Comparison of ENCODE assay signal across 17 cellular contexts in genomic region chr4:170248576-170248975, GRCh38.
A peak's percentile ranks its signal among the peaks of the same experiment; 100 is the strongest.
DNase-seq lines count a peak whose midpoint lies in the region; ATAC-seq and TF ChIP-seq lines count a peak whose summit lies in the region.
"Had no signal": no experiment of that assay in that cellular context is flagged by ENCODE, and none has a peak within 500 bp of the region (broad histone marks: within the 10 kb centered on the region; RNA-seq: fewer than 3 reads in every experiment).

No MANE protein-coding gene starts in this region.

- intact Hi-C loops in A673 (cut with micrococcal nuclease; ENCODE audit: unreplicated experiment): no loop called here

- H3K9me3 ChIP-seq in smooth muscle cell (replicated peaks; ENCODE audit: low read depth): no peaks in the 10 kb centered on the region
- no peaks in the 10 kb centered on the region for H3K9me3 ChIP-seq in A673 (ENCODE audit: low read depth, low read length, poor library complexity, severe bottlenecking)
- H3K9me3 ChIP-seq: MG63 had no signal

- peak overlapping the region; percentile 39 for H3K4me2 ChIP-seq in smooth muscle cell
- H3K4me2 ChIP-seq: GM23338 had no signal

- no peaks in the 10 kb centered on the region for H3K36me3 ChIP-seq in smooth muscle cell (ENCODE audit: low read depth)
- no peaks in the 10 kb centered on the region for H3K36me3 ChIP-seq in A673 (ENCODE audit: insufficient read depth, low read length, poor library complexity, severe bottlenecking)
- H3K36me3 ChIP-seq: MG63 had no signal

- no peak overlapping the region for H3K27ac ChIP-seq in foreskin keratinocyte
- H3K27ac ChIP-seq in smooth muscle cell (ENCODE audit: low read depth): peak overlapping the region; percentile 67
- H3K27ac ChIP-seq in A673 (ENCODE audit: low read depth, low read length, poor library complexity, severe bottlenecking): no peak overlapping the region

- H3K9ac ChIP-seq in smooth muscle cell (ENCODE audit: low read depth): peak overlapping the region; percentile 27

- peak; percentile 76 for DNase-seq in HT1080 (ENCODE audit: low read depth)
- peak; percentile 30 for DNase-seq in amniotic epithelial cell (ENCODE audit: low read depth)
- peak; percentile 42 to 70 for DNase-seq in foreskin keratinocyte
- no peak for DNase-seq in smooth muscle cell (lab: John Stamatoyannopoulos, UW; ENCODE audit: unreplicated experiment)
- no peak for DNase-seq in stimulated activated CD4-positive, alpha-beta T cell treated with anti-CD3 and anti-CD28 coated beads, Interleukin-15, amount 100 ng/mL, for 24 hours
- DNase-seq in activated CD4-positive, CD25-positive, alpha-beta regulatory T cell treated with anti-CD3 and anti-CD28 coated beads, Interleukin-2, amount 50 U/mL, for 72 hours: no peak
- DNase-seq in A673 (ENCODE audit: low spot score): no peak
- DNase-seq: CD4-positive, CD25-positive, alpha-beta regulatory T cell; DMS79 treated with DMSO at 0.1 percent for 48 hours; MG63; NCI-H1092; NCI-H2081 treated with DMSO at 0.1 percent for 48 hours; NCI-H510A treated with DMSO at 0.1 percent for 48 hours; SHP77 had no signal

- peaks cover 31% of the 10 kb centered on the region for H3K4me1 ChIP-seq in foreskin keratinocyte
- peaks cover 5% of the 10 kb centered on the region for H3K4me1 ChIP-seq in smooth muscle cell (ENCODE audit: low read depth)
- no peaks in the 10 kb centered on the region for H3K4me1 ChIP-seq in A673 (ENCODE audit: insufficient read depth, low read length, poor library complexity, severe bottlenecking)

- no TSS peak for BruUV-seq in A673 (replicated peaks; lab: Mats Ljungman, UMichigan)

- CTCF ChIA-PET in A673 (lab: Charles Lee): no interaction called here

- no peaks in the 10 kb centered on the region for H4K20me1 ChIP-seq in smooth muscle cell (ENCODE audit: low read depth)

- H2AFZ ChIP-seq in smooth muscle cell (ENCODE audit: low read depth): no peak overlapping the region
- H2AFZ ChIP-seq: GM23338 had no signal

- TF ChIP-seq CTCF in foreskin keratinocyte (conservative IDR thresholded peaks at IDR 0.05): no peak
- TF ChIP-seq CTCF in smooth muscle cell (IDR thresholded peaks at IDR 0.05; ENCODE audit: borderline replicate concordance, insufficient read depth, poor library complexity, severe bottlenecking): no peak
- no peak for TF ChIP-seq CTCF in A673 (conservative IDR thresholded peaks at IDR 0.05; ENCODE audit: low read depth, low read length)

- no peaks in the 10 kb centered on the region for H3K79me2 ChIP-seq in smooth muscle cell (ENCODE audit: low read depth)

- no peaks in the 10 kb centered on the region for H3K27me3 ChIP-seq in foreskin keratinocyte
- no peaks in the 10 kb centered on the region for H3K27me3 ChIP-seq in smooth muscle cell (ENCODE audit: low read depth)
- peaks cover 7% of the 10 kb centered on the region for H3K27me3 ChIP-seq in A673 (replicated peaks; ENCODE audit: insufficient read depth, low read depth, low read length, poor library complexity)
- H3K27me3 ChIP-seq: MG63 had no signal

- H3F3A ChIP-seq in smooth muscle cell (ENCODE audit: low read depth): no peaks in the 10 kb centered on the region

- H3K4me3 ChIP-seq in smooth muscle cell: no peak overlapping the region
- no peak overlapping the region for H3K4me3 ChIP-seq in A673 (ENCODE audit: low read depth, low read length, poor library complexity, severe bottlenecking)
- H3K4me3 ChIP-seq: GM23338, MG63 had no signal

- 48% methylated on average over 3 of the region's 3 CpGs for WGBS in smooth muscle cell (ENCODE audit: low lambda C conversion rate)

- peak; percentile 84 for ATAC-seq in foreskin keratinocyte
- ATAC-seq: GM23338, Panc1, SK-N-SH treated with all-trans-retinoic acid at 6 μM for 48 hours had no signal

- POLR2A ChIA-PET in A673 (lab: Charles Lee; ENCODE audit: low non-redundant PET): no interaction called here

Comparison
In these comparisons a context has a peak if more than half of its experiments do, and no peak if none do; other contexts are left out.
1. DNase-seq: peak in HT1080 (single experiment), amniotic epithelial cell (single experiment) and foreskin keratinocyte (2 of 2); none in smooth muscle cell (single experiment), stimulated activated CD4-positive, alpha-beta T cell treated with anti-CD3 and anti-CD28 coated beads, Interleukin-15, amount 100 ng/mL, for 24 hours (single experiment), activated CD4-positive, CD25-positive, alpha-beta regulatory T cell treated with anti-CD3 and anti-CD28 coated beads, Interleukin-2, amount 50 U/mL, for 72 hours (single experiment) and A673 (single experiment).